In genomic region chr15:95645791-95646338, GRCh38 we compare ENCODE assay signal across 27 cellular contexts.
DNase-seq lines count a peak whose midpoint lies in the region; ATAC-seq, FAIRE-seq and TF ChIP-seq lines count a peak whose summit lies in the region.
"Had no signal": no experiment of that assay in that cellular context is flagged by ENCODE, and none has a peak within 500 bp of the region (broad histone marks: within the 10 kb centered on the region; RNA-seq: fewer than 3 reads in every experiment).

No MANE protein-coding gene starts in this region.

- no peaks in the 10 kb centered on the region for H3K36me3 Mint-ChIP-seq in neural progenitor cell
- H3K36me3 Mint-ChIP-seq: CD14-positive monocyte; CD4-positive, alpha-beta memory T cell; CD4-positive, CD25-positive, alpha-beta regulatory T cell; CD8-positive, alpha-beta memory T cell had no signal

- POLR2A ChIA-PET in GM12878 (lab: Charles Lee) (no interaction called here), PC-3 (lab: Charles Lee; ENCODE audit: unreplicated experiment) (no interaction called here)

- SMC1A ChIA-PET in GM12878 (lab: Charles Lee; ENCODE audit: uncharacterized antibody, unreplicated experiment), result interaction anchor here (0.6 to 1.6 kb wide), 4 partner anchors 18 to 198 kb away, joined by 3 to 4 read pairs (median 3); no protein-coding TSS in a partner anchor

- H3K9me3 ChIP-seq in GM12878 (replicated peaks; ENCODE audit: control insufficient read depth, insufficient read depth, low read length) (no peaks in the 10 kb centered on the region), neural progenitor cell (ENCODE audit: low read depth) (no peaks in the 10 kb centered on the region), upper lobe of right lung (no peaks in the 10 kb centered on the region), PC-3 (ENCODE audit: low read length) (no peaks in the 10 kb centered on the region)
- H3K9me3 ChIP-seq: BE2C, BLaER1 had no signal

- H3K4me3 Mint-ChIP-seq in neural progenitor cell, result no peak overlapping the region
- H3K4me3 Mint-ChIP-seq: CD14-positive monocyte; CD4-positive, alpha-beta memory T cell; CD4-positive, CD25-positive, alpha-beta regulatory T cell; CD8-positive, alpha-beta memory T cell had no signal

- H3K4me1 ChIP-seq in GM12878 (ENCODE audit: control insufficient read depth, insufficient read depth, low read length), result no peaks in the 10 kb centered on the region
- H3K4me1 ChIP-seq in neural progenitor cell, result no peaks in the 10 kb centered on the region
- H3K4me1 ChIP-seq in upper lobe of right lung, result no peaks in the 10 kb centered on the region
- no peaks in the 10 kb centered on the region for H3K4me1 ChIP-seq in PC-3 (ENCODE audit: insufficient read depth, low read length)
- H3K4me1 ChIP-seq: BE2C, BLaER1 had no signal

- no peak overlapping the region for H3K27ac ChIP-seq in GM12878 (ENCODE audit: control insufficient read depth, insufficient read depth)
- no peak overlapping the region for H3K27ac ChIP-seq in neural progenitor cell
- no peak overlapping the region for H3K27ac ChIP-seq in upper lobe of right lung
- no peak overlapping the region for H3K27ac ChIP-seq in PC-3 (ENCODE audit: low read length)
- H3K27ac ChIP-seq: BLaER1 had no signal

- RAD21 ChIA-PET in GM12878 (lab: Charles Lee; ENCODE audit: unreplicated experiment), result interaction anchor here (1.1 to 1.3 kb wide), 2 partner anchors 17 to 176 kb away, joined by 3 to 4 read pairs; no protein-coding TSS in a partner anchor

- 0% methylated on average over 4 of the region's 4 CpGs for WGBS in GM12878 (ENCODE audit: insufficient coverage, insufficient replicate concordance, low lambda C conversion rate, missing lambda C conversion rate)

- peaks cover 4% of the 10 kb centered on the region for H3K9me3 Mint-ChIP-seq in neural progenitor cell
- H3K9me3 Mint-ChIP-seq: CD8-positive, alpha-beta memory T cell had no signal

- BruUV-seq in GM12878 (replicated peaks; lab: Mats Ljungman, UMichigan) (no TSS peak), PC-3 (replicated peaks; lab: Mats Ljungman, UMichigan) (no TSS peak)

- H3K27me3 Mint-ChIP-seq in neural progenitor cell (ENCODE audit: insufficient read depth, low read depth), result peaks cover 4% of the 10 kb centered on the region

- H3F3A ChIP-seq in neural progenitor cell (ENCODE audit: low read depth) (no peaks in the 10 kb centered on the region), PC-3 (ENCODE audit: low read length, unreplicated experiment) (no peaks in the 10 kb centered on the region)

- H2AFZ ChIP-seq in GM12878 (ENCODE audit: control insufficient read depth, low read depth, low read length), result no peak overlapping the region
- H2AFZ ChIP-seq in neural progenitor cell (replicated peaks), result peak overlapping the region; percentile 20
- H2AFZ ChIP-seq in PC-3 (ENCODE audit: low read length), result no peak overlapping the region

- in situ Hi-C loops in GM12878 (cut with MboI), result no loop called here

- TF ChIP-seq EP300 in GM12878 (IDR thresholded peaks at IDR 0.05; ENCODE audit: borderline replicate concordance in 1 of 2, control insufficient read depth in 1 of 2, low read depth in 2 of 2, low read length in 2 of 2), result no peak

- H3K9me2 ChIP-seq in PC-3 (replicated peaks; ENCODE audit: low read length), result no peaks in the 10 kb centered on the region

- no peaks in the 10 kb centered on the region for H4K20me1 ChIP-seq in GM12878 (ENCODE audit: control insufficient read depth, insufficient read depth)
- H4K20me1 ChIP-seq in neural progenitor cell (ENCODE audit: low read depth), result no peaks in the 10 kb centered on the region
- H4K20me1 ChIP-seq in PC-3 (ENCODE audit: low read length), result no peaks in the 10 kb centered on the region
- H4K20me1 ChIP-seq: BLaER1 had no signal

- H3K4me2 ChIP-seq in GM12878 (ENCODE audit: control insufficient read depth, insufficient read depth) (no peak overlapping the region), neural progenitor cell (no peak overlapping the region), PC-3 (ENCODE audit: low read length) (no peak overlapping the region)
- H3K4me2 ChIP-seq: BLaER1 had no signal

- H3K4me3 ChIP-seq in GM12878, result no peak overlapping the region
- H3K4me3 ChIP-seq in neural progenitor cell, result no peak overlapping the region
- H3K4me3 ChIP-seq in upper lobe of right lung, result no peak overlapping the region
- H3K4me3 ChIP-seq in PC-3 (ENCODE audit: low read length), result no peak overlapping the region
- H3K4me3 ChIP-seq: BLaER1 had no signal

- no peak for TF ChIP-seq RAD21 in GM12878 (IDR thresholded peaks at IDR 0.05; ENCODE audit: insufficient read depth, low read depth, low read length)

- no peak overlapping the region for H3K27ac Mint-ChIP-seq in neural progenitor cell
- H3K27ac Mint-ChIP-seq: CD14-positive monocyte; CD4-positive, alpha-beta memory T cell; CD4-positive, CD25-positive, alpha-beta regulatory T cell; CD8-positive, alpha-beta memory T cell had no signal

- no peaks in the 10 kb centered on the region for H3K36me3 ChIP-seq in GM12878 (ENCODE audit: control insufficient read depth in 2 of 2, insufficient read depth in 2 of 2, low read length in 1 of 2)
- H3K36me3 ChIP-seq in neural progenitor cell, result no peaks in the 10 kb centered on the region
- H3K36me3 ChIP-seq in upper lobe of right lung, result no peaks in the 10 kb centered on the region
- no peaks in the 10 kb centered on the region for H3K36me3 ChIP-seq in PC-3 (ENCODE audit: low read depth, low read length)
- H3K36me3 ChIP-seq: BE2C, BLaER1 had no signal

- intact Hi-C loops in GM12878 (cut with micrococcal nuclease; ENCODE audit: unreplicated experiment), result no loop called here
- intact Hi-C loops in upper lobe of right lung (cut with DNase I), result no loop called here
- intact Hi-C loops in PC-3 (cut with micrococcal nuclease), result no loop called here

- no peak overlapping the region for H3K9ac ChIP-seq in GM12878 (ENCODE audit: control insufficient read depth, insufficient read depth, low read length)
- H3K9ac ChIP-seq in neural progenitor cell, result no peak overlapping the region
- no peak overlapping the region for H3K9ac ChIP-seq in PC-3 (ENCODE audit: low read length)
- H3K9ac ChIP-seq: BLaER1 had no signal

- no peaks in the 10 kb centered on the region for H3K27me3 ChIP-seq in GM12878 (replicated peaks in 1 of 2; ENCODE audit: control insufficient read depth in 2 of 2, insufficient read depth in 2 of 2, low read length in 1 of 2)
- H3K27me3 ChIP-seq in neural progenitor cell, result no peaks in the 10 kb centered on the region
- no peaks in the 10 kb centered on the region for H3K27me3 ChIP-seq in upper lobe of right lung
- no peaks in the 10 kb centered on the region for H3K27me3 ChIP-seq in PC-3 (ENCODE audit: low read length)
- H3K27me3 ChIP-seq: BE2C, BLaER1 had no signal

- DNase-seq in OCI-M1 (lab: John Stamatoyannopoulos, UW) (peak; percentile 3), GM12878 (ENCODE audit: low read depth, low spot score) (no peak), left lobe of liver (ENCODE audit: low spot score) (no peak), neural progenitor cell (ENCODE audit: low spot score) (no peak), upper lobe of right lung (no peak), PC-3 (no peak), midbrain (lab: John Stamatoyannopoulos, UW) (no peak)
- DNase-seq: 8988T; ACHN; BE2C; C1 segment of cervical spinal cord; CD4-positive, alpha-beta memory T cell; CD4-positive, CD25-positive, alpha-beta regulatory T cell; CD8-positive, alpha-beta memory T cell; COR-L47; DMS 273 treated with DMSO at 0.1 percent for 48 hours; DMS153; DMS53; DMS79 treated with DMSO at 0.1 percent for 48 hours; GF-D8 had no signal

- H3K4me1 Mint-ChIP-seq in neural progenitor cell, result no peaks in the 10 kb centered on the region
- H3K4me1 Mint-ChIP-seq: CD14-positive monocyte; CD4-positive, alpha-beta memory T cell; CD4-positive, CD25-positive, alpha-beta regulatory T cell; CD8-positive, alpha-beta memory T cell had no signal

- no peaks in the 10 kb centered on the region for H3K79me2 ChIP-seq in GM12878 (ENCODE audit: control insufficient read depth, insufficient read depth, low read length)
- no peaks in the 10 kb centered on the region for H3K79me2 ChIP-seq in neural progenitor cell (ENCODE audit: low read depth)
- H3K79me2 ChIP-seq in PC-3 (ENCODE audit: low read length), result no peaks in the 10 kb centered on the region

- ATAC-seq in GM12878, result peak; percentile 53
- ATAC-seq in left lobe of liver, result peak; percentile 47
- ATAC-seq in upper lobe of right lung, result no peak
- ATAC-seq in GM19467 (IDR thresholded peaks at IDR 0.05; ENCODE audit: unreplicated experiment), result no peak
- ATAC-seq in PC-3, result no peak

- TF ChIP-seq POLR2A in GM12878 (IDR thresholded peaks at IDR 0.05; ENCODE audit: low read depth, low read length), result no peak

- no peak for TF ChIP-seq CTCF in GM12878 (IDR thresholded peaks at IDR 0.05 in 2 of 3, conservative IDR thresholded peaks at IDR 0.05 in 1 of 3; ENCODE audit: control insufficient read depth in 2 of 3, extremely low read depth in 1 of 3, insufficient read depth in 1 of 3, low read depth in 3 of 3, low read length in 3 of 3)
- no peak for TF ChIP-seq CTCF in neural progenitor cell (IDR thresholded peaks at IDR 0.05)
- no peak for TF ChIP-seq CTCF in upper lobe of right lung (IDR thresholded peaks at IDR 0.05)
- TF ChIP-seq CTCF in PC-3 (conservative IDR thresholded peaks at IDR 0.05; ENCODE audit: low read depth, low read length), result no peak

- no peak for FAIRE-seq in GM12878 (lab: Jason Lieb, UNC)
- FAIRE-seq: A204.1, G401.6, GM12892, GM18507 had no signal

- CTCF ChIA-PET in GM12878 (lab: Yijun Ruan, JAX) (interaction anchor here (0.7 to 1.1 kb wide), 2 partner anchors 51 to 550 kb away, joined by 3 read pairs; no protein-coding TSS in a partner anchor), PC-3 (lab: Charles Lee) (no interaction called here)

TF ChIP-seq in GM12878, 131 proteins besides CTCF, POLR2A, EP300 and RAD21:
- TF ChIP-seq SMAD1 (IDR thresholded peaks at IDR 0.05; ENCODE audit: low read depth, partially characterized antibody) (no peak), ATF3 (IDR thresholded peaks at IDR 0.05; ENCODE audit: borderline replicate concordance, extremely low read depth, low read depth, low read length) (no peak), E2F4 (IDR thresholded peaks at IDR 0.05; ENCODE audit: low read depth, low read length) (no peak), RCOR1 (conservative IDR thresholded peaks at IDR 0.05; ENCODE audit: low read depth, low read length) (no peak), CHD4 (IDR thresholded peaks at IDR 0.05) (no peak), MEF2B (IDR thresholded peaks at IDR 0.05; ENCODE audit: partially characterized antibody, poor library complexity, severe bottlenecking) (no peak)

Comparison
In these comparisons a context has a peak if more than half of its experiments do, and no peak if none do; other contexts are left out.
1. ATAC-seq: peak in GM12878 (single experiment) and left lobe of liver (single experiment); none in upper lobe of right lung (single experiment), GM19467 (single experiment) and PC-3 (single experiment).